Comparison of ENCODE assay signal across 12 cellular contexts in genomic region chr3:122190525-122190924, GRCh38. TPM values are rescaled to one million over a fixed set of nuclear protein-coding genes. Genes with fewer than 3 reads are reported as not detected.
"Had no signal": no experiment of that assay in that cellular context is flagged by ENCODE, and none has a peak within 500 bp of the region (broad histone marks: within the 10 kb centered on the region; RNA-seq: fewer than 3 reads in every experiment).

No MANE protein-coding gene starts in this region.

- H3K9me3 ChIP-seq: HAP-1 had no signal

- H3K4me1 ChIP-seq: HAP-1 had no signal

- FAIRE-seq: H1, H54 had no signal

- H3K27ac ChIP-seq: GM23248 had no signal

- H2AFZ ChIP-seq: GM23248, GM23338 had no signal

- H3K4me3 ChIP-seq: GM23248, GM23338, HAP-1 had no signal

- ATAC-seq: GM23338, HCT116 had no signal

- H3K4me2 ChIP-seq: GM23338 had no signal

- H3K36me3 ChIP-seq: HAP-1 had no signal

- DNase-seq: GM23248, GOT3, H7, H9, HCEC 1CT, HFFc6 had no signal

- H3K9ac ChIP-seq: GM23248 had no signal

RNA-seq across cellular contexts. Expression of gene CASR, which starts 7.1 kb away (rescaled TPM):
- total RNA-seq: GM23248, H4 had no signal
- polyA plus RNA-seq: GM23248 had no signal
